ENCODE assay signal across 22 cellular contexts in the genomic region with DNA sequence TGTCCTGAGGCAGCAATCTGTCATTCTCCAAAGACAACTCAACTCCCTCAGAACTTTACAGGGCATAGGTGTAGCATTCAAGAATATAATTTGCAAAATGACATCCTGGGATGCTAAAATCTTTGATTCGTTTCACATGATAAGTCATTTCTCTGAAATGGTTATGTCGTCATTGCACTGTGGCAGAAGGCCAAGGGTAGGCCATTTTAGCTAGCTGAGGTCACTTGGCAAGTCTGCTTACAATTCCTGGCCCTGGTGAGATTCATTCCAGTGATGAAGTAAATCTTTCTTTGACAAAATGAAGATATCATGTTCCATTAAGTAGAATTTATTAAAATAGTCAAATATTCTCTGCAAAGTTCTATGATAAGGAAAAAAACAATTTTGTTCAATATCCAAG.
"Had no signal": no experiment of that assay in that cellular context is flagged by ENCODE, and none has a peak within 500 bp of the region (broad histone marks: within the 10 kb centered on the region; RNA-seq: fewer than 3 reads in every experiment).

No MANE protein-coding gene starts in this region.

- H3K4me1 ChIP-seq: gastrocnemius medialis, heart right ventricle, parathyroid adenoma, prostate gland, sigmoid colon, testis, tibial nerve, upper lobe of right lung, vagina had no signal

- H3K36me3 Mint-ChIP-seq: naive thymus-derived CD4-positive, alpha-beta T cell; stimulated activated naive B cell treated with anti-CD40 and anti-IgM and Interleukin-4, amounts not matched to agents 10 μg/mL and 1 μg/mL and 100 μg/mL, for 72 hours had no signal

- H3K9me3 ChIP-seq: gastrocnemius medialis, prostate gland, sigmoid colon, testis, tibial nerve, upper lobe of right lung, vagina had no signal

- H3K4me1 Mint-ChIP-seq: nephron progenitor cell; stimulated activated naive B cell treated with anti-CD40 and anti-IgM and Interleukin-4, amounts not matched to agents 10 μg/mL and 1 μg/mL and 100 μg/mL, for 72 hours; stimulated activated naive CD8-positive, alpha-beta T cell treated with anti-CD3 and anti-CD28 coated beads, Interleukin-15, amount 100 ng/mL, for 72 hours had no signal

- H3K27me3 ChIP-seq: gastrocnemius medialis, heart right ventricle, sigmoid colon, testis, tibial nerve, upper lobe of right lung, vagina had no signal

- H3K4me3 ChIP-seq: gastrocnemius medialis, heart right ventricle, prostate gland, sigmoid colon, skin epidermis, testis, tibial nerve, upper lobe of right lung, vagina had no signal

- H3K27me3 Mint-ChIP-seq: naive thymus-derived CD4-positive, alpha-beta T cell; stimulated activated naive B cell treated with anti-CD40 and anti-IgM and Interleukin-4, amounts not matched to agents 10 μg/mL and 1 μg/mL and 100 μg/mL, for 72 hours; stimulated activated naive CD8-positive, alpha-beta T cell treated with anti-CD3 and anti-CD28 coated beads, Interleukin-15, amount 100 ng/mL, for 72 hours had no signal

- ATAC-seq: esophagus mucosa; gastrocnemius medialis; heart right ventricle; left lobe of liver; naive thymus-derived CD4-positive, alpha-beta T cell; stimulated activated naive B cell treated with anti-CD40 and anti-IgM and Interleukin-4, amounts not matched to agents 10 μg/mL and 1 μg/mL and 100 μg/mL, for 72 hours; stimulated activated naive CD8-positive, alpha-beta T cell treated with anti-CD3 and anti-CD28 coated beads, Interleukin-15, amount 100 ng/mL, for 72 hours; upper lobe of right lung had no signal

- H3K27ac ChIP-seq: gastrocnemius medialis, heart right ventricle, parathyroid adenoma, prostate gland, sigmoid colon, skin epidermis, testis, tibial nerve, upper lobe of right lung, vagina had no signal

- H3K36me3 ChIP-seq: gastrocnemius medialis, heart right ventricle, prostate gland, sigmoid colon, tibial nerve, upper lobe of right lung, vagina had no signal

- H3K9me3 Mint-ChIP-seq: nephron progenitor cell had no signal

- H3K27ac Mint-ChIP-seq: naive thymus-derived CD4-positive, alpha-beta T cell; nephron progenitor cell; stimulated activated naive B cell treated with anti-CD40 and anti-IgM and Interleukin-4, amounts not matched to agents 10 μg/mL and 1 μg/mL and 100 μg/mL, for 72 hours; stimulated activated naive CD8-positive, alpha-beta T cell treated with anti-CD3 and anti-CD28 coated beads, Interleukin-15, amount 100 ng/mL, for 72 hours had no signal

- DNase-seq: effector memory CD4-positive, alpha-beta T cell; gastrocnemius medialis; heart right ventricle; hypothalamus; islet precursor cell; mammary epithelial cell; naive thymus-derived CD4-positive, alpha-beta T cell; nephron progenitor cell; sigmoid colon; stimulated activated CD4-positive, alpha-beta T cell treated with anti-CD3 and anti-CD28 coated beads, Interleukin-2, amount 100 ng/mL, for 24 hours; stimulated activated CD4-positive, alpha-beta T cell treated with anti-CD3 and anti-CD28 coated beads, Interleukin-4, amount 100 ng/mL, for 4 hours; stimulated activated naive B cell treated with anti-CD40 and anti-IgM and Interleukin-4, amounts not matched to agents 10 μg/mL and 1 μg/mL and 100 μg/mL, for 72 hours; stimulated activated naive CD8-positive, alpha-beta T cell treated with anti-CD3 and anti-CD28 coated beads, Interleukin-15, amount 100 ng/mL, for 72 hours; testis; upper lobe of right lung had no signal

- H3K4me3 Mint-ChIP-seq: naive thymus-derived CD4-positive, alpha-beta T cell; nephron progenitor cell; stimulated activated naive B cell treated with anti-CD40 and anti-IgM and Interleukin-4, amounts not matched to agents 10 μg/mL and 1 μg/mL and 100 μg/mL, for 72 hours; stimulated activated naive CD8-positive, alpha-beta T cell treated with anti-CD3 and anti-CD28 coated beads, Interleukin-15, amount 100 ng/mL, for 72 hours had no signal
